Comparison of ENCODE assay signal across 28 cellular contexts in the genomic region with DNA sequence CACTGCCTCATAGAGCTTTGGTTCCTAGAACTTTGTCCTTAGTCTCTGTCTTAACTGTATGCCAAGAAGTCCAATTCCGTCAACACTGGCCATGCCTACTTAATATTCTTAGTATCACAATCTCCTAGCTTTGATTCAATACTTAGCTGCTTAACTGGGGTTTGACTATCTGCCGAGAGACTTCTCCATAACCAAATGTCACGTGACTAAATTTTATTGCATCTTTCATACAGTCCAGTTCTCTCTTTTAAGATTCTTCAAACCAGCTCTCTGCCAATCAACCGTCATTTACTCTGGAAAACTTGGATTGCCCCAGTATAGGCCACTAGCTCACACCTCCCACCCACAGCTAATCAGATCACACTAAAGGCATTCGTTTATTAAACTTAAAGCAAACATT.
"Had no signal": no experiment of that assay in that cellular context is flagged by ENCODE, and none has a peak within 500 bp of the region (broad histone marks: within the 10 kb centered on the region; RNA-seq: fewer than 3 reads in every experiment).

No MANE protein-coding gene starts in this region.

- ATAC-seq: natural killer cell; psoas muscle; right cardiac atrium; sciatic nerve; stimulated activated memory B cell treated with anti-CD40 and anti-IgM and Interleukin-4, amounts not matched to agents 10 μg/mL and 1 μg/mL and 100 μg/mL, for 72 hours; stimulated activated naive CD8-positive, alpha-beta T cell treated with anti-CD3 and anti-CD28 coated beads, Interleukin-15, amount 100 ng/mL, for 72 hours; stimulated activated naive CD8-positive, alpha-beta T cell treated with anti-CD3 and anti-CD28 coated beads, Interleukin-15, Interleukin-2, amounts not matched to agents 100 U/mL and 50 U/mL, for 24 hours; upper lobe of right lung had no signal

- H3K9ac ChIP-seq: neural progenitor cell, parathyroid adenoma had no signal

- H3K4me3 ChIP-seq: neural progenitor cell, ovary, psoas muscle, skin epidermis, smooth muscle cell, spleen, suprapubic skin, testis, tibial artery, transverse colon, upper lobe of right lung, uterus had no signal

- H3K79me2 ChIP-seq: parathyroid adenoma had no signal

- H3K4me2 ChIP-seq: neural progenitor cell, smooth muscle cell had no signal

- H3K27ac ChIP-seq: neural progenitor cell, ovary, parathyroid adenoma, psoas muscle, skin epidermis, spleen, suprapubic skin, testis, tibial artery, transverse colon, upper lobe of right lung, uterus had no signal

- H3K36me3 ChIP-seq: neural progenitor cell, ovary, spleen, suprapubic skin, tibial artery, transverse colon, upper lobe of right lung, uterus had no signal

- H2AFZ ChIP-seq: neural progenitor cell, parathyroid adenoma had no signal

- DNase-seq: natural killer cell; occipital lobe; ovary; posterior cingulate gyrus; psoas muscle; right cardiac atrium; spleen; stimulated activated CD4-positive, alpha-beta T cell treated with anti-CD3 and anti-CD28 coated beads, Interleukin-12 subunit alpha, Interleukin-12 subunit beta, amount 100 ng/mL, for 4 hours; stimulated activated CD4-positive, alpha-beta T cell treated with anti-CD3 and anti-CD28 coated beads, Interleukin-1b, Interleukin-23, amount 100 ng/mL, for 48 hours; stimulated activated CD4-positive, alpha-beta T cell treated with anti-CD3 and anti-CD28 coated beads, Interleukin-4, amount 100 ng/mL, for 1 hour; stimulated activated CD4-positive, alpha-beta T cell treated with anti-CD3 and anti-CD28 coated beads, Interleukin-4, amount 100 ng/mL, for 4 hours; stimulated activated CD8-positive, alpha-beta memory T cell treated with anti-CD3 and anti-CD28 coated beads, Interleukin-4, amount 100 ng/mL, for 48 hours; stimulated activated naive CD4-positive, alpha-beta T cell; stimulated activated naive CD8-positive, alpha-beta T cell treated with anti-CD3 and anti-CD28 coated beads, Interleukin-15, amount 100 ng/mL, for 72 hours; stimulated activated naive CD8-positive, alpha-beta T cell treated with anti-CD3 and anti-CD28 coated beads, Interleukin-15, Interleukin-2, amounts not matched to agents 100 U/mL and 50 U/mL, for 24 hours; substantia nigra; testis; tibial artery; transverse colon; upper lobe of right lung; uterus had no signal

- H3K9me3 ChIP-seq: ovary, psoas muscle, spleen, suprapubic skin, testis, tibial artery, transverse colon, upper lobe of right lung, uterus had no signal

- H3K4me1 ChIP-seq: neural progenitor cell, parathyroid adenoma, psoas muscle, spleen, suprapubic skin, testis, tibial artery, transverse colon, upper lobe of right lung, uterus had no signal

- H3K27me3 ChIP-seq: neural progenitor cell, ovary, spleen, suprapubic skin, testis, tibial artery, transverse colon, upper lobe of right lung, uterus had no signal
